In genomic region chr19:48715276-48715675, GRCh38 we compare ENCODE assay signal across 6 cellular contexts. TPM values are rescaled to one million over a fixed set of nuclear protein-coding genes. Genes with fewer than 3 reads are reported as not detected.
DNase-seq lines count a peak whose midpoint lies in the region; ATAC-seq lines count a peak whose summit lies in the region.

No MANE protein-coding gene starts in this region.

- no peaks in the 10 kb centered on the region for H3K27me3 Mint-ChIP-seq in activated CD4-positive, alpha-beta T cell treated with anti-CD3 and anti-CD28 coated beads, Interleukin-2, amount 10 ng/mL, durations not matched to agents 24 days and 14 days

- H3K4me3 Mint-ChIP-seq in activated CD4-positive, alpha-beta T cell treated with anti-CD3 and anti-CD28 coated beads, Interleukin-2, amount 10 ng/mL, durations not matched to agents 24 days and 14 days: peak overlapping the region; percentile 88

- H3K4me1 ChIP-seq in esophagus (ENCODE audit: control insufficient read depth in 2 of 2, insufficient read depth in 2 of 2, low read length in 1 of 2): peaks cover 8 to 22% of the 10 kb centered on the region in 2 donors
- peaks cover 5 to 54% (median 46%) of the 10 kb centered on the region in 5 donors for H3K4me1 ChIP-seq in subcutaneous abdominal adipose tissue (ENCODE audit: control insufficient read depth in 5 of 5, insufficient read depth in 5 of 5, low read length in 5 of 5)

- DNase-seq in activated CD4-positive, alpha-beta T cell treated with anti-CD3 and anti-CD28 coated beads, Interleukin-2, amount 10 ng/mL, durations not matched to agents 24 days and 14 days: no peak
- no peak for DNase-seq in activated CD4-positive, alpha-beta T cell treated with anti-CD3 and anti-CD28 coated beads for 4 hours
- DNase-seq in occipital lobe (lab: John Stamatoyannopoulos, UW): no peak

- H3K27ac ChIP-seq in esophagus (ENCODE audit: low read depth in 2 of 2, low read length in 1 of 2): peak overlapping the region; percentile 79 to 94
- no peak overlapping the region for H3K27ac ChIP-seq in subcutaneous abdominal adipose tissue (ENCODE audit: low read depth, low read length)

- no peaks in the 10 kb centered on the region for H3K9me3 Mint-ChIP-seq in activated CD4-positive, alpha-beta T cell treated with anti-CD3 and anti-CD28 coated beads, Interleukin-2, amount 10 ng/mL, durations not matched to agents 24 days and 14 days

- intact Hi-C loops in activated CD4-positive, alpha-beta T cell treated with anti-CD3 and anti-CD28 coated beads, Interleukin-2, amount 10 ng/mL, durations not matched to agents 24 days and 14 days (cut with micrococcal nuclease): loop anchor here (10.0 kb wide), 1 partner anchor 380 kb away; no protein-coding TSS in a partner anchor

- 52 to 59% methylated on average over 13 of the region's 13 CpGs for WGBS in esophagus, 2 donors

- H3K4me1 Mint-ChIP-seq in activated CD4-positive, alpha-beta T cell treated with anti-CD3 and anti-CD28 coated beads, Interleukin-2, amount 10 ng/mL, durations not matched to agents 24 days and 14 days: peaks cover 12% of the 10 kb centered on the region

- peaks cover 4% of the 10 kb centered on the region for H3K36me3 Mint-ChIP-seq in activated CD4-positive, alpha-beta T cell treated with anti-CD3 and anti-CD28 coated beads, Interleukin-2, amount 10 ng/mL, durations not matched to agents 24 days and 14 days (ENCODE audit: low read depth)

- H3K4me3 ChIP-seq in esophagus (ENCODE audit: low read depth in 1 of 2, low read length in 2 of 2) (peak overlapping the region; percentile 14 to 39), subcutaneous abdominal adipose tissue (ENCODE audit: low read depth in 1 of 5, low read length in 5 of 5) (peak overlapping the region in 3 of 5 donors; percentile 32 to 79 (median 61))

- H3K9ac ChIP-seq in subcutaneous abdominal adipose tissue (ENCODE audit: low read length in 5 of 5): no peak overlapping the region

- H3K27me3 ChIP-seq in esophagus (ENCODE audit: control insufficient read depth in 1 of 2, insufficient read depth in 2 of 2, low read length in 2 of 2): no peaks in the 10 kb centered on the region
- H3K27me3 ChIP-seq in subcutaneous abdominal adipose tissue (ENCODE audit: control insufficient read depth in 5 of 5, insufficient read depth in 4 of 5, low read length in 5 of 5): no peaks in the 10 kb centered on the region

- ATAC-seq in HG02970 (IDR thresholded peaks at IDR 0.05; ENCODE audit: low FRiP score, unreplicated experiment): no peak

- no peak overlapping the region for H3K27ac Mint-ChIP-seq in activated CD4-positive, alpha-beta T cell treated with anti-CD3 and anti-CD28 coated beads, Interleukin-2, amount 10 ng/mL, durations not matched to agents 24 days and 14 days

- peaks cover 0 to 2% of the 10 kb centered on the region in 2 donors for H3K9me3 ChIP-seq in esophagus (ENCODE audit: control insufficient read depth in 2 of 2, insufficient read depth in 1 of 2, low read depth in 1 of 2, low read length in 1 of 2)
- peaks cover 0 to 7% (median 5%) of the 10 kb centered on the region in 5 donors for H3K9me3 ChIP-seq in subcutaneous abdominal adipose tissue (ENCODE audit: control insufficient read depth in 5 of 5, low read length in 5 of 5)

- no peaks in the 10 kb centered on the region for H3K36me3 ChIP-seq in esophagus (ENCODE audit: control insufficient read depth in 2 of 2, insufficient read depth in 2 of 2, low read length in 1 of 2)
- peaks cover 0 to 2% (median 0%) of the 10 kb centered on the region in 5 donors for H3K36me3 ChIP-seq in subcutaneous abdominal adipose tissue (ENCODE audit: control insufficient read depth in 5 of 5, insufficient read depth in 5 of 5, low read length in 5 of 5)

RNA-seq across cellular contexts. Expression of gene MAMSTR, which starts 4.2 kb away (rescaled TPM):
- 1.2 and 1.4 TPM in 2 replicates for total RNA-seq in activated CD4-positive, alpha-beta T cell treated with anti-CD3 and anti-CD28 coated beads, Interleukin-2, amount 10 ng/mL, durations not matched to agents 24 days and 14 days
- 1 to 10 TPM in 1 of 2 donors, under 1 TPM in 1; 0.96 to 1.6 TPM for polyA plus RNA-seq in esophagus
- 0.62 TPM for total RNA-seq in occipital lobe

RNA-seq across cellular contexts. Expression of gene FUT2, which starts 19.5 kb away (rescaled TPM):
- not detected in 2 replicates for total RNA-seq in activated CD4-positive, alpha-beta T cell treated with anti-CD3 and anti-CD28 coated beads, Interleukin-2, amount 10 ng/mL, durations not matched to agents 24 days and 14 days
- 10 to 100 TPM; 34.5 to 51.8 TPM for polyA plus RNA-seq in esophagus
- total RNA-seq in occipital lobe: not detected

RNA-seq across cellular contexts. Expression of gene RASIP1, which starts 25.1 kb away (rescaled TPM):
- 0.71 and 0.82 TPM in 2 replicates for total RNA-seq in activated CD4-positive, alpha-beta T cell treated with anti-CD3 and anti-CD28 coated beads, Interleukin-2, amount 10 ng/mL, durations not matched to agents 24 days and 14 days
- 10 to 100 TPM in 1 of 2 donors, 1 to 10 TPM in 1; 7.0 to 11.4 TPM for polyA plus RNA-seq in esophagus
- 3.3 TPM for total RNA-seq in occipital lobe

RNA-seq across cellular contexts. Expression of gene IZUMO1, which starts 31.4 kb away (rescaled TPM):
- 0.21 TPM in 1 of 2 replicates, not detected in the other for total RNA-seq in activated CD4-positive, alpha-beta T cell treated with anti-CD3 and anti-CD28 coated beads, Interleukin-2, amount 10 ng/mL, durations not matched to agents 24 days and 14 days
- under 1 TPM; 0.16 to 0.39 TPM for polyA plus RNA-seq in esophagus
- total RNA-seq in occipital lobe: 0.16 TPM

RNA-seq across cellular contexts. Expression of gene FUT1, which starts 37.2 kb away (rescaled TPM):
- total RNA-seq in activated CD4-positive, alpha-beta T cell treated with anti-CD3 and anti-CD28 coated beads, Interleukin-2, amount 10 ng/mL, durations not matched to agents 24 days and 14 days: 0.23 and 0.26 TPM in 2 replicates
- 1 to 10 TPM; 1.1 to 2.4 TPM for polyA plus RNA-seq in esophagus
- total RNA-seq in occipital lobe: 0.47 TPM
